11 cellular contexts compared by ENCODE assay signal in genomic region chr5:72210913-72211670, GRCh38.
A peak's percentile ranks its signal among the peaks of the same experiment; 100 is the strongest.
DNase-seq lines count a peak whose midpoint lies in the region; ATAC-seq and TF ChIP-seq lines count a peak whose summit lies in the region.
"Had no signal": no experiment of that assay in that cellular context is flagged by ENCODE, and none has a peak within 500 bp of the region (broad histone marks: within the 10 kb centered on the region; RNA-seq: fewer than 3 reads in every experiment).

No MANE protein-coding gene starts in this region.

- no TSS peak for BruUV-seq in Caco-2 (replicated peaks; lab: Mats Ljungman, UMichigan)

- H3K9me3 Mint-ChIP-seq in Caco-2 (ENCODE audit: unreplicated experiment) = no peaks in the 10 kb centered on the region
- no peaks in the 10 kb centered on the region for H3K9me3 Mint-ChIP-seq in activated CD4-positive, alpha-beta T cell treated with anti-CD3 and anti-CD28 coated beads, Interleukin-2, amount 10 ng/mL, durations not matched to agents 7 days and 5 days

- H3K4me1 ChIP-seq in colonic mucosa = no peaks in the 10 kb centered on the region
- no peaks in the 10 kb centered on the region for H3K4me1 ChIP-seq in right lobe of liver
- H3K4me1 ChIP-seq in Caco-2 = no peaks in the 10 kb centered on the region

- no peak overlapping the region for H3K27ac Mint-ChIP-seq in Caco-2 (ENCODE audit: unreplicated experiment)
- no peak overlapping the region for H3K27ac Mint-ChIP-seq in activated CD4-positive, alpha-beta T cell treated with anti-CD3 and anti-CD28 coated beads, Interleukin-2, amount 10 ng/mL, durations not matched to agents 7 days and 5 days
- H3K27ac Mint-ChIP-seq: activated naive CD8-positive, alpha-beta T cell; B cell had no signal

- no peaks in the 10 kb centered on the region for H3K36me3 ChIP-seq in colonic mucosa
- no peaks in the 10 kb centered on the region for H3K36me3 ChIP-seq in right lobe of liver
- no peaks in the 10 kb centered on the region for H3K36me3 ChIP-seq in Caco-2 (ENCODE audit: control insufficient read depth, insufficient read depth, low read length)

- peak; percentile 37 to 60 (median 50) for ATAC-seq in right lobe of liver

- no peak overlapping the region for H3K9ac ChIP-seq in colonic mucosa (ENCODE audit: low read depth in 2 of 2, low read length in 2 of 2)

- H3K27ac ChIP-seq in colonic mucosa = no peak overlapping the region
- no peak overlapping the region for H3K27ac ChIP-seq in right lobe of liver

- no peak for TF ChIP-seq CTCF in colonic mucosa (IDR thresholded peaks at IDR 0.05)
- TF ChIP-seq CTCF in right lobe of liver (IDR thresholded peaks at IDR 0.05) = no peak
- no peak for TF ChIP-seq CTCF in Caco-2 (IDR thresholded peaks at IDR 0.05; ENCODE audit: insufficient read depth in 1 of 2, low read depth in 1 of 2, low read length in 1 of 2, severe bottlenecking in 1 of 2, unreplicated experiment in 1 of 2)

- peaks cover 8% of the 10 kb centered on the region for H3K4me1 Mint-ChIP-seq in Caco-2 (ENCODE audit: low read depth, unreplicated experiment)
- H3K4me1 Mint-ChIP-seq in activated CD4-positive, alpha-beta T cell treated with anti-CD3 and anti-CD28 coated beads, Interleukin-2, amount 10 ng/mL, durations not matched to agents 7 days and 5 days = no peaks in the 10 kb centered on the region
- H3K4me1 Mint-ChIP-seq: B cell had no signal

- intact Hi-C loops in colonic mucosa (cut with DNase I) (no loop called here), right lobe of liver (cut with DNase I) (no loop called here), Caco-2 (cut with micrococcal nuclease; ENCODE audit: unreplicated experiment) (no loop called here)

- CTCF ChIA-PET in Caco-2 (lab: Charles Lee) = no interaction called here
- CTCF ChIA-PET in activated CD4-positive, alpha-beta T cell treated with anti-CD3 and anti-CD28 coated beads, Interleukin-2, amount 10 ng/mL, durations not matched to agents 7 days and 5 days (lab: Charles Lee) = no interaction called here

- POLR2A ChIA-PET in Caco-2 (lab: Charles Lee) = no interaction called here
- POLR2A ChIA-PET in activated CD4-positive, alpha-beta T cell treated with anti-CD3 and anti-CD28 coated beads, Interleukin-2, amount 10 ng/mL, durations not matched to agents 7 days and 5 days (lab: Charles Lee) = no interaction called here

- H3K9me3 ChIP-seq in colonic mucosa (no peaks in the 10 kb centered on the region), right lobe of liver (no peaks in the 10 kb centered on the region), Caco-2 (no peaks in the 10 kb centered on the region)

- WGBS in right lobe of liver (ENCODE audit: insufficient coverage, low coverage, low lambda C conversion rate, missing lambda C conversion rate) = 78% methylated on average over 6 of the region's 6 CpGs

- H3K27me3 Mint-ChIP-seq in Caco-2 (ENCODE audit: insufficient read depth, unreplicated experiment) = no peaks in the 10 kb centered on the region
- no peaks in the 10 kb centered on the region for H3K27me3 Mint-ChIP-seq in activated CD4-positive, alpha-beta T cell treated with anti-CD3 and anti-CD28 coated beads, Interleukin-2, amount 10 ng/mL, durations not matched to agents 7 days and 5 days
- H3K27me3 Mint-ChIP-seq: activated naive CD8-positive, alpha-beta T cell; B cell had no signal

- H3K4me3 Mint-ChIP-seq in Caco-2 (ENCODE audit: unreplicated experiment) = no peak overlapping the region
- no peak overlapping the region for H3K4me3 Mint-ChIP-seq in activated CD4-positive, alpha-beta T cell treated with anti-CD3 and anti-CD28 coated beads, Interleukin-2, amount 10 ng/mL, durations not matched to agents 7 days and 5 days
- H3K4me3 Mint-ChIP-seq: activated naive CD8-positive, alpha-beta T cell; B cell had no signal

- H3K4me3 ChIP-seq in colonic mucosa = no peak overlapping the region
- no peak overlapping the region for H3K4me3 ChIP-seq in right lobe of liver
- no peak overlapping the region for H3K4me3 ChIP-seq in Caco-2 (ENCODE audit: low read depth, low read length)

- no peaks in the 10 kb centered on the region for H3K36me3 Mint-ChIP-seq in Caco-2 (ENCODE audit: insufficient read depth, unreplicated experiment)
- H3K36me3 Mint-ChIP-seq in activated CD4-positive, alpha-beta T cell treated with anti-CD3 and anti-CD28 coated beads, Interleukin-2, amount 10 ng/mL, durations not matched to agents 7 days and 5 days (ENCODE audit: low read depth) = no peaks in the 10 kb centered on the region

- no peak for TF ChIP-seq POLR2A in right lobe of liver (IDR thresholded peaks at IDR 0.05)

- H3K27me3 ChIP-seq in colonic mucosa = no peaks in the 10 kb centered on the region
- no peaks in the 10 kb centered on the region for H3K27me3 ChIP-seq in right lobe of liver
- H3K27me3 ChIP-seq in Caco-2 (replicated peaks; ENCODE audit: control insufficient read depth, insufficient read depth, low read length) = no peaks in the 10 kb centered on the region

- DNase-seq in NCI-H345 (lab: John Stamatoyannopoulos, UW) (peak; percentile 1), NCI-H345 treated with DMSO at 0.1 percent for 48 hours (lab: John Stamatoyannopoulos, UW; ENCODE audit: unreplicated experiment) (no peak), colonic mucosa (peak; percentile 34), right lobe of liver (no peak), ureter (ENCODE audit: low spot score) (peak; percentile 59), NAMALWA (ENCODE audit: low spot score) (no peak), Caco-2 (no peak)
- DNase-seq in activated CD4-positive, alpha-beta T cell treated with anti-CD3 and anti-CD28 coated beads, Interleukin-2, amount 10 ng/mL, durations not matched to agents 7 days and 5 days = no peak
- DNase-seq: stimulated activated CD4-positive, alpha-beta T cell treated with anti-CD3 and anti-CD28 coated beads, Interleukin-2, amount 100 ng/mL, for 24 hours had no signal

Comparison
In these comparisons a context has a peak if more than half of its experiments do, and no peak if none do; other contexts are left out.
1. DNase-seq: peak in NCI-H345 (single experiment), colonic mucosa (single experiment) and ureter (single experiment); none in NCI-H345 treated with DMSO at 0.1 percent for 48 hours (single experiment), right lobe of liver (0 of 3), NAMALWA (single experiment), Caco-2 (0 of 2) and activated CD4-positive, alpha-beta T cell treated with anti-CD3 and anti-CD28 coated beads, Interleukin-2, amount 10 ng/mL, durations not matched to agents 7 days and 5 days (single experiment).